1 cellular context compared by ENCODE assay signal in the genomic region with DNA sequence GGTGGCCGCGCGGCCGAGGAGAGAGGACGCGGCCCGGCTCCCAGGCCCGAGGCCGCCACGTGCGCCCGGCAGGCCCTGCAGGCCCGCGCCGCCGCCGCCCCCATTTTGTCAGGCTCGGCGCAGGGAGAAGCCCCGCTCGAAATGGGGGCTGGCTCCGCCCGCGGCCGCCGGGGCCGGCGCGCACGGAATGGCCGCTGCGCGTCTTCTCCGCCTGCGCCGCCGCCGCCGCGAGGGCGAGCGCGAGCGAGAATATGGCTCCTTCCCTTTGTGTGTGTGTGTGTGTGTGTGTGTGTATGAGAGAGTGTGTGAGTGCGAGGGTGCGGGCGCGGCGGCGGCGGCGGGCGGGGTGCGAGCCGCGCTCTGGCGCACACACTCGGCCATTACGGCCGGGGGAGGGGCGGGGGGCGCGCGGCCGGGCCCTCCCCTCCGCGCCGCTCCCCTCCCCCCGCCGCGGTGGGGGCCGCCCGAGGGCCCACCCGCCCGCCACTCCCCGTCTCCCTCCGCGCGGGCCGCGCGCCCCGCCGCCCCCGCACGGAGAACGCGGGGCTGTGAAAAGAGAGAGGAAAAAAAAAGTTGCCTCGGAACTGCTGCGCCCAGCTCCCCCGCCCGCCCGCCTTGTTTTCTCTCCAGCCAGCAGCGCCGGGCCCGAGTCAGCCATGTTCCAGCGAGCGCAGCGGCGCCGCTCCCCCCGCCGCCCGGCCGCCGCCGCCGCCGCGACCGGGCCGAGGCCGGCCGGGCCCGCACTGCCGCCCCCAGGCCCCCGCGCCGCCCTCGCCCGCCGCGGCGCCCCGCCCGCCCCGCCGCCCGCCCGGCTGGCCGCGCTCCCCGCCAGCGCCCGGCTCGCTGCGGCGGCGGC.
TF ChIP-seq lines count a peak whose summit lies in the region.

No MANE protein-coding gene starts in this region.

TF ChIP-seq in GM12878, 131 proteins besides CTCF, POLR2A, EP300 and RAD21 (continued from another document):
- TF ChIP-seq, protein P1, sequence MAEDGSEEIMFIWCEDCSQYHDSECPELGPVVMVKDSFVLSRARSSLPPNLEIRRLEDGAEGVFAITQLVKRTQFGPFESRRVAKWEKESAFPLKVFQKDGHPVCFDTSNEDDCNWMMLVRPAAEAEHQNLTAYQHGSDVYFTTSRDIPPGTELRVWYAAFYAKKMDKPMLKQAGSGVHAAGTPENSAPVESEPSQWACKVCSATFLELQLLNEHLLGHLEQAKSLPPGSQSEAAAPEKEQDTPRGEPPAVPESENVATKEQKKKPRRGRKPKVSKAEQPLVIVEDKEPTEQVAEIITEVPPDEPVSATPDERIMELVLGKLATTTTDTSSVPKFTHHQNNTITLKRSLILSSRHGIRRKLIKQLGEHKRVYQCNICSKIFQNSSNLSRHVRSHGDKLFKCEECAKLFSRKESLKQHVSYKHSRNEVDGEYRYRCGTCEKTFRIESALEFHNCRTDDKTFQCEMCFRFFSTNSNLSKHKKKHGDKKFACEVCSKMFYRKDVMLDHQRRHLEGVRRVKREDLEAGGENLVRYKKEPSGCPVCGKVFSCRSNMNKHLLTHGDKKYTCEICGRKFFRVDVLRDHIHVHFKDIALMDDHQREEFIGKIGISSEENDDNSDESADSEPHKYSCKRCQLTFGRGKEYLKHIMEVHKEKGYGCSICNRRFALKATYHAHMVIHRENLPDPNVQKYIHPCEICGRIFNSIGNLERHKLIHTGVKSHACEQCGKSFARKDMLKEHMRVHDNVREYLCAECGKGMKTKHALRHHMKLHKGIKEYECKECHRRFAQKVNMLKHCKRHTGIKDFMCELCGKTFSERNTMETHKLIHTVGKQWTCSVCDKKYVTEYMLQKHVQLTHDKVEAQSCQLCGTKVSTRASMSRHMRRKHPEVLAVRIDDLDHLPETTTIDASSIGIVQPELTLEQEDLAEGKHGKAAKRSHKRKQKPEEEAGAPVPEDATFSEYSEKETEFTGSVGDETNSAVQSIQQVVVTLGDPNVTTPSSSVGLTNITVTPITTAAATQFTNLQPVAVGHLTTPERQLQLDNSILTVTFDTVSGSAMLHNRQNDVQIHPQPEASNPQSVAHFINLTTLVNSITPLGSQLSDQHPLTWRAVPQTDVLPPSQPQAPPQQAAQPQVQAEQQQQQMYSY (CRISPR knock-in tag; IDR thresholded peaks at IDR 0.05): 0 out of 2 replicates have a peak, but pooled peaks have one; percentile 24
- no peak for TF ChIP-seq ZZZ3 (IDR thresholded peaks at IDR 0.05; ENCODE audit: control insufficient read depth, insufficient read length, low read depth)
- TF ChIP-seq, protein P2, sequence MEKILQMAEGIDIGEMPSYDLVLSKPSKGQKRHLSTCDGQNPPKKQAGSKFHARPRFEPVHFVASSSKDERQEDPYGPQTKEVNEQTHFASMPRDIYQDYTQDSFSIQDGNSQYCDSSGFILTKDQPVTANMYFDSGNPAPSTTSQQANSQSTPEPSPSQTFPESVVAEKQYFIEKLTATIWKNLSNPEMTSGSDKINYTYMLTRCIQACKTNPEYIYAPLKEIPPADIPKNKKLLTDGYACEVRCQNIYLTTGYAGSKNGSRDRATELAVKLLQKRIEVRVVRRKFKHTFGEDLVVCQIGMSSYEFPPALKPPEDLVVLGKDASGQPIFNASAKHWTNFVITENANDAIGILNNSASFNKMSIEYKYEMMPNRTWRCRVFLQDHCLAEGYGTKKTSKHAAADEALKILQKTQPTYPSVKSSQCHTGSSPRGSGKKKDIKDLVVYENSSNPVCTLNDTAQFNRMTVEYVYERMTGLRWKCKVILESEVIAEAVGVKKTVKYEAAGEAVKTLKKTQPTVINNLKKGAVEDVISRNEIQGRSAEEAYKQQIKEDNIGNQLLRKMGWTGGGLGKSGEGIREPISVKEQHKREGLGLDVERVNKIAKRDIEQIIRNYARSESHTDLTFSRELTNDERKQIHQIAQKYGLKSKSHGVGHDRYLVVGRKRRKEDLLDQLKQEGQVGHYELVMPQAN (conservative IDR thresholded peaks at IDR 0.05): peak; percentile 96
- TF ChIP-seq CBX5 (IDR thresholded peaks at IDR 0.05; ENCODE audit: low read depth): 0 out of 2 replicates have a peak, but pooled peaks have one; percentile 5
- no peak for TF ChIP-seq NBN (IDR thresholded peaks at IDR 0.05)
- TF ChIP-seq PAX5 (IDR thresholded peaks at IDR 0.05; ENCODE audit: borderline replicate concordance, low read depth, low read length): peak; percentile 52; the same call in 1 of the 2 replicates
